Comparison of ENCODE assay signal across 8 cellular contexts in the genomic region with DNA sequence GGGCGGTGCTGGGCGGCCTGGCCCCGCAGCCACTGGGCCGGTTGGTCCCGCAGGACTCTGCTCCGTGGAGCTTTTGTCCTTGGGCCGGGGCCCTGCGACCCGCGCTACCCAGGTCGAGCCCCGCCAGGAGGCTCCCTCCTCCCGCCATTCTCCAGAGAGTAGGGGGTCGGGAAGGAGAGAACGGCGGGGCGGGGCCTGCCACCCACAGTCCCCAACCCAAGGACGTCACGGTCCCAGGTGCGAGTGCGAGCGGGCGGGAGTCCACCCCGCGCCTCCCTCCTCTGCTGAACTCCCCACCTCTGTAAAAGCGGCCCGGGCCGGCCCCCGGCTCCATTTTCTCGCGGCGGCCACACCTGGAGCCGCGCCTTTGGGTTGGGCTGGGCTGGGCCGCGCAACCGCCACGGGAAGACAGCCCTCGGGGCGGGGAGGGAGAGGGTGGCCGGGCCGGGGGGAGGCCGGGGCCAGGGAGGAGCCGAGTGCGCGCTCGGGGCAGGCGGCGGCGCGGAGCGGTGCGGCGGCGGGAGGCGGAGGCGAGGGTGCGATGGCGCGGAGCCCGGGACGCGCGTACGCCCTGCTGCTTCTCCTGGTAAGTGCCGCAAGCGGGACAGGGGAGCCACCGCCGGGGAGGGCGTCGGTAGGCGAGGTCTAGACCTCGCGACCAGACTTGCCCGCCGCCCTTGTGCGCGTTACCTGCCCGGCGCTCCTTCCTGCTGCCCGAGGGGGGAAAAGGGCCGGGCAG. TPM values are rescaled to one million over a fixed set of nuclear protein-coding genes. Genes with fewer than 3 reads are reported as not detected.
A peak's percentile ranks its signal among the peaks of the same experiment; 100 is the strongest.
DNase-seq lines count a peak whose midpoint lies in the region; ATAC-seq, FAIRE-seq and TF ChIP-seq lines count a peak whose summit lies in the region.

A gene (plus strand): TSS at position 467 of the 739 bp plus-strand sequence. CDS start 75 bp downstream, at position 542.

- H3K56ac ChIP-seq in H1 (replicated peaks; ENCODE audit: insufficient read length, low read depth, low read length) = peak within 1 kb of the TSS; percentile 95

- H3K79me1 ChIP-seq in H1 (ENCODE audit: low read depth, low read length) = peaks cover 5% of the 10 kb centered on the region

- POLR2A ChIA-PET in H1 (lab: Charles Lee; ENCODE audit: partially characterized antibody) = interaction anchor here (0.7 to 1.4 kb wide), 7 partner anchors 9 to 536 kb away, joined by 3 to 7 read pairs (median 3); a partner anchor contains a TSS

- intact Hi-C loops in thyroid gland (cut with DNase I) = no loop called here

- no peaks in the 10 kb centered on the region for H3K9me3 ChIP-seq in H1 (ENCODE audit: insufficient read depth in 2 of 2, low read depth in 1 of 2, low read length in 1 of 2)
- no peaks in the 10 kb centered on the region for H3K9me3 ChIP-seq in mesodermal cell (ENCODE audit: control insufficient read depth, low read length)
- H3K9me3 ChIP-seq in thyroid gland = no peaks in the 10 kb centered on the region

- peak within 1 kb of the TSS; percentile 94 for H4K91ac ChIP-seq in H1 (replicated peaks; ENCODE audit: insufficient read length, low read length)

- 2% methylated on average over 19 of the region's 82 CpGs; no CpG with 5 or more reads in 1 of the 2 experiments for WGBS in H1 (ENCODE audit: extremely low coverage in 1 of 2, insufficient coverage in 1 of 2, insufficient read length in 1 of 2, insufficient replicate concordance in 2 of 2, low coverage in 1 of 2, low lambda C conversion rate in 2 of 2, missing lambda C conversion rate in 1 of 2), 2 experiments
- WGBS in mesodermal cell (ENCODE audit: insufficient coverage in 2 of 2), 2 experiments = 0 to 1% methylated on average over 39 to 59 of the region's 82 CpGs
- WGBS in thyroid gland, 2 donors = 2 to 4% methylated on average over 22 to 35 of the region's 82 CpGs

- H3K18ac ChIP-seq in H1 (ENCODE audit: extremely low read depth, low read length) = peak within 1 kb of the TSS; percentile 86

- ATAC-seq in GM19455 (IDR thresholded peaks at IDR 0.05; ENCODE audit: unreplicated experiment) = peak; percentile 52
- peak; percentile 41 for ATAC-seq in HG03460 (IDR thresholded peaks at IDR 0.05; ENCODE audit: unreplicated experiment)

- H3K14ac ChIP-seq in H1 (ENCODE audit: insufficient read length) = peak within 1 kb of the TSS; percentile 94

- no peak within 1 kb of the TSS for H3K4ac ChIP-seq in H1 (replicated peaks; ENCODE audit: insufficient read length, low read depth, low read length)

- H2BK120ac ChIP-seq in H1 (replicated peaks; ENCODE audit: low read depth, low read length) = peak within 1 kb of the TSS; percentile 81

- peak within 1 kb of the TSS; percentile 73 to 96 for H3K4me2 ChIP-seq in H1 (ENCODE audit: insufficient read depth in 1 of 2, low read depth in 2 of 2, low read length in 2 of 2)

- peaks cover 2 to 10% (median 5%) of the 10 kb centered on the region in 4 experiments; a peak in 5 of 7 replicates for H3K4me1 ChIP-seq in H1 (replicated peaks in 1 of 4; ENCODE audit: control insufficient read depth in 3 of 4, insufficient read depth in 4 of 4, low read length in 3 of 4)
- peaks cover 10% of the 10 kb centered on the region for H3K4me1 ChIP-seq in mesodermal cell (ENCODE audit: control insufficient read depth, insufficient read depth, low read length, poor library complexity, severe bottlenecking)
- peaks cover 0 to 9% of the 10 kb centered on the region in 2 donors for H3K4me1 ChIP-seq in thyroid gland

- H4K20me1 ChIP-seq in H1 (replicated peaks in 1 of 2; ENCODE audit: control insufficient read depth in 1 of 2, insufficient read depth in 2 of 2, low read length in 2 of 2) = peaks cover 4 to 5% of the 10 kb centered on the region in 2 experiments

- peak within 1 kb of the TSS; percentile 93 for H4K5ac ChIP-seq in H1 (ENCODE audit: insufficient read length, low read depth, low read length)

- no peak for TF ChIP-seq RAD21 in H1 (IDR thresholded peaks at IDR 0.05 in 1 of 2, conservative IDR thresholded peaks at IDR 0.05 in 1 of 2; ENCODE audit: low read depth in 2 of 2, low read length in 2 of 2)

- no peak within 1 kb of the TSS for H2BK15ac ChIP-seq in H1 (ENCODE audit: low read length)

- H2BK5ac ChIP-seq in H1 (ENCODE audit: low read depth, low read length) = peak within 1 kb of the TSS; percentile 87

- TF ChIP-seq CTCF in H1 (IDR thresholded peaks at IDR 0.05; ENCODE audit: control extremely low read depth in 1 of 3, insufficient read depth in 1 of 3, low read depth in 1 of 3, low read length in 3 of 3) (no peak), thyroid gland (IDR thresholded peaks at IDR 0.05) (peak in 2 of 6 experiments; percentile 5)

- DNase-seq in D341Med (ENCODE audit: low spot score) = peak; percentile 87
- peak; percentile 59 for DNase-seq in SW480 (ENCODE audit: low spot score)
- peak; percentile 72 to 91 for DNase-seq in H1 (ENCODE audit: low read depth in 1 of 2, low spot score in 2 of 2)
- peak; percentile 87 to 91 for DNase-seq in thyroid gland
- DNase-seq in NCI-H2029 treated with DMSO at 0.1 percent for 48 hours (lab: John Stamatoyannopoulos, UW) = no peak

- no peak; a peak in 1 of 3 replicates for TF ChIP-seq EP300 in H1 (IDR thresholded peaks at IDR 0.05; ENCODE audit: borderline replicate concordance in 1 of 2, low read depth in 2 of 2, low read length in 2 of 2)

- H3K9ac ChIP-seq in H1 (replicated peaks in 1 of 4; ENCODE audit: extremely low read depth in 1 of 4, low read depth in 3 of 4, low read length in 3 of 4) = peak within 1 kb of the TSS; percentile 88 to 99 (median 94)

- H3K27ac ChIP-seq in H1 (ENCODE audit: low read depth, low read length) (peak within 1 kb of the TSS; percentile 94), mesodermal cell (ENCODE audit: low read depth, low read length, severe bottlenecking) (no peak within 1 kb of the TSS), thyroid gland (peak within 1 kb of the TSS; percentile 72 to 85 (median 83))

- CTCF ChIA-PET in H1 (lab: Charles Lee; ENCODE audit: partially characterized antibody) = no interaction called here

- TF ChIP-seq POLR2A in H1 (IDR thresholded peaks at IDR 0.05; ENCODE audit: control extremely low read depth in 1 of 2, low read depth in 2 of 2, low read length in 2 of 2) = peak; percentile 69 to 78
- TF ChIP-seq POLR2A in thyroid gland (IDR thresholded peaks at IDR 0.05) = peak in 1 of 2 donors; percentile 77

- peak within 1 kb of the TSS; percentile 97 for H4K8ac ChIP-seq in H1 (ENCODE audit: extremely low read depth, insufficient read depth, low read length)

- H3K23me2 ChIP-seq in H1 (ENCODE audit: low read depth, low read length) = peaks cover 6% of the 10 kb centered on the region; the same call in 1 of the 2 replicates

- 0 out of 2 replicates have a peak within 1 kb of the TSS, but pooled peaks have one; percentile 39 for H2BK12ac ChIP-seq in H1 (ENCODE audit: low read depth, low read length)

- H2AFZ ChIP-seq in H1 (ENCODE audit: low read length) = peak within 1 kb of the TSS; percentile 95

- H3K4me3 ChIP-seq in H1 (ENCODE audit: extremely low read depth in 1 of 4, insufficient read depth in 2 of 4, low read depth in 3 of 4, low read length in 4 of 4) = peak within 1 kb of the TSS; percentile 72 to 100 (median 83)
- H3K4me3 ChIP-seq in mesodermal cell (ENCODE audit: extremely low read depth, insufficient read depth, low read length, poor library complexity, severe bottlenecking) = peak within 1 kb of the TSS; percentile 84
- H3K4me3 ChIP-seq in thyroid gland (replicated peaks in 1 of 3) = peak within 1 kb of the TSS; percentile 16 to 59 (median 51)

- H3K36me3 ChIP-seq in H1 (ENCODE audit: control insufficient read depth in 2 of 4, insufficient read depth in 4 of 4, low read length in 3 of 4) = peaks cover 0 to 1% (median 0%) of the 10 kb centered on the region in 4 experiments; a peak in 1 of 8 replicates
- no peaks in the 10 kb centered on the region for H3K36me3 ChIP-seq in mesodermal cell (ENCODE audit: control insufficient read depth, insufficient read depth, low read length)
- H3K36me3 ChIP-seq in thyroid gland = no peaks in the 10 kb centered on the region

- no peaks in the 10 kb centered on the region for H3K27me3 ChIP-seq in H1 (replicated peaks in 1 of 4; ENCODE audit: control insufficient read depth in 3 of 4, extremely low read depth in 1 of 4, insufficient read depth in 3 of 4, low read length in 3 of 4)
- H3K27me3 ChIP-seq in thyroid gland = no peaks in the 10 kb centered on the region

- H2AK5ac ChIP-seq in H1 (ENCODE audit: low read depth, low read length) = no peak within 1 kb of the TSS

- H3K79me2 ChIP-seq in H1 (ENCODE audit: control insufficient read depth in 1 of 2, insufficient read depth in 2 of 2, low read length in 2 of 2) = peaks cover 15 to 42% of the 10 kb centered on the region in 2 experiments

- H2BK20ac ChIP-seq in H1 (ENCODE audit: low read length) = no peak within 1 kb of the TSS

- H3K23ac ChIP-seq in H1 (ENCODE audit: insufficient read length) = peak within 1 kb of the TSS; percentile 98

- no peak for FAIRE-seq in H1 (lab: Jason Lieb, UNC)

TF ChIP-seq in H1, 55 proteins besides CTCF, POLR2A, EP300 and RAD21 (continues in another document):
- TF ChIP-seq CEBPB (IDR thresholded peaks at IDR 0.05; ENCODE audit: low read depth, low read length) (no peak), JUN (IDR thresholded peaks at IDR 0.05; ENCODE audit: low read depth, low read length) (no peak), SIN3A (conservative IDR thresholded peaks at IDR 0.05 in 1 of 2, IDR thresholded peaks at IDR 0.05 in 1 of 2; ENCODE audit: low read depth in 1 of 2, low read length in 2 of 2) (0 out of 4 replicates have a peak, but pooled peaks of 1 of the 2 experiments have one; percentile 5), CBX8 (IDR thresholded peaks at IDR 0.05; ENCODE audit: borderline replicate concordance, low read depth, low read length) (no peak), JUND (IDR thresholded peaks at IDR 0.05; ENCODE audit: low read length) (no peak), ZNF274 (IDR thresholded peaks at IDR 0.05; ENCODE audit: borderline replicate concordance, extremely low read depth, low read length) (no peak)
- TF ChIP-seq, protein P1, sequence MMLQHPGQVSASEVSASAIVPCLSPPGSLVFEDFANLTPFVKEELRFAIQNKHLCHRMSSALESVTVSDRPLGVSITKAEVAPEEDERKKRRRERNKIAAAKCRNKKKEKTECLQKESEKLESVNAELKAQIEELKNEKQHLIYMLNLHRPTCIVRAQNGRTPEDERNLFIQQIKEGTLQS (IDR thresholded peaks at IDR 0.05; ENCODE audit: insufficient read depth, low read depth, low read length) = no peak

RNA-seq across cellular contexts. Expression of the gene that starts here (rescaled TPM):
- total RNA-seq in H1 (2021; fragmentation: NEBNext Ultra II Directional; extraction: Animal tissue kit (Norgen Biotek cat#: 25700)) = 138 and 144 TPM in 2 replicates
- polyA plus RNA-seq in H1 (2011; rRNA removed) = 37.4 and 60.1 TPM in 2 replicates
- 69.1 TPM for polyA plus RNA-seq in H1 (2011; cell fraction: cytosol; rRNA removed)
- 34.8 TPM for polyA plus RNA-seq in H1 (2011; cell fraction: nucleus; rRNA removed)
- polyA plus RNA-seq in H1 (2012, experiment 1 of 2) = 56.1 to 88.2 TPM (median 73.0 TPM) in 4 replicates
- 3.9 TPM for polyA plus RNA-seq in H1 (2012, experiment 2 of 2)
- 178 TPM for polyA plus RNA-seq in H1 (2013, experiment 1 of 2)
- polyA plus RNA-seq in H1 (2013, experiment 2 of 2) = 179 TPM
- 86.2 and 137 TPM in 2 replicates for polyA minus RNA-seq in H1 (2011; rRNA and poly(A)+ RNA removed)
- 57.0 TPM for polyA minus RNA-seq in H1 (2011; cell fraction: cytosol; rRNA and poly(A)+ RNA removed)
- 48.2 TPM for polyA minus RNA-seq in H1 (2011; cell fraction: nucleus; rRNA and poly(A)+ RNA removed)
- polyA plus RNA-seq in mesodermal cell (2013, experiment 1 of 2) = 108 TPM
- 133 TPM for polyA plus RNA-seq in mesodermal cell (2013, experiment 2 of 2)
- 10 to 100 TPM; 47.7 to 66.0 (median 56.4) TPM for total RNA-seq in thyroid gland
